ENCODE assay signal across 8 cellular contexts in the genomic region with DNA sequence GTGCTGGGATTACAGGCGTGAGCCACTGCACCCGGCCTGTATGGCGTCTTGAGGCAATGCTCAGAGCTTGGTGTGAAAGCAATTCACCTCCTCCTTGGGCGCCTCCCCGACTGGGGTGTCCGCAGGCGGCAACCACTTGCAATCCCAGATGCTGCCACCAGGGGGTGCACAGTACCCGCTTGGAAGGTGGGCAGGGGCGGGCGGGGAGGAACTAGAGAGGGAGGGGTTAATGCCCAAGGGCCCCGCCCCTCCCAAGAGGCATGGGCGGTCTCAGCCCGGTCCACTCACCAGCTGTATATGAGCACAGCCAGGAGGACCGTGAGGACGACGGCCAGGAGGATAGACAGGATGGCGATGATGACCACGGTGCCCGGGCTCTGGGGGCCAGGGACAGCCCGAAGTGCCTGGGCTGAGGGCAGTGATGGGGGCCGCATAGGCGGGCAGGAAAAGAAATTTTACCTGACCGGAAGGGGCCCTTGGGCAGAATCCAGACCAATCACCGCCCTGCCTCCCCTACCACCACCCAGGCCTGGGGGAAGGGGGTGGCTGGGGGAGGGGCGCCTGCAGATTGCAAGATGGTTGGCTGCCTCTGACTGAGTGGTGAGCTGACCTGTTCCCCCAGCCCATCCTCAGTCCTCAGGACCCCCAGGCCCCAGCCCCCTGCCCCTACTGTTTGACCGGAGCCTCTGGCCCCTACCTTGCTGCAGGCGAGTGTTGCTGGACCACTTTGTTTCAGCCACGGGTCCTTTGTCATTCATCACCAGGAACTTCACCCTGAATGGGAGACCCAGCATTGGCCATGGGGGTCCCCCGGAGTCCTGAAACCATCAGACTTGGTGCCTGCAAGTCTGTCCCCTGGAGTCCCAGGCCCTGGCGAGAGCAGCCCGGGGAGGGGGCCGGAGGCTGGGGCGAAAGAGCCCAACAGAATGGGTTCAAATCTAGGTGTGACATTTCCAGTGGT. TPM values are rescaled to one million over a fixed set of nuclear protein-coding genes. Genes with fewer than 3 reads are reported as not detected.
A peak's percentile ranks its signal among the peaks of the same experiment; 100 is the strongest.
DNase-seq lines count a peak whose midpoint lies in the region; ATAC-seq, FAIRE-seq and TF ChIP-seq lines count a peak whose summit lies in the region.
"Not testable (repeated sequence)": the region's sequence is repeated elsewhere in the genome, so short reads cannot be mapped to it uniquely, and the experiment has no call there.

No MANE protein-coding gene starts in this region.

- H2AFZ ChIP-seq in neural progenitor cell (replicated peaks), result peak overlapping the region; percentile 96

- H3K27me3 Mint-ChIP-seq in IgD-negative memory B cell; neural progenitor cell (ENCODE audit: insufficient read depth, low read depth): not testable (repeated sequence)

- not testable (repeated sequence) for H3K9me3 ChIP-seq in neural progenitor cell (ENCODE audit: low read depth)

- ATAC-seq in GM21825 (IDR thresholded peaks at IDR 0.05; ENCODE audit: unreplicated experiment), result peak; percentile 66

- not testable (repeated sequence) for H3K36me3 ChIP-seq in neural progenitor cell

- not testable (repeated sequence) for H3K4me1 ChIP-seq in neural progenitor cell

- not testable (repeated sequence) for H3K27ac ChIP-seq in neural progenitor cell

- not testable (repeated sequence) for H3F3A ChIP-seq in neural progenitor cell (ENCODE audit: low read depth)

- DNase-seq in EH (ENCODE audit: low read depth) (peak; percentile 72), T-helper 2 cell (peak; percentile 11 to 84 (median 33)), frontal cortex (ENCODE audit: low spot score in 2 of 2) (peak; percentile 5 to 69), neural progenitor cell (ENCODE audit: low spot score) (peak; percentile 74)
- DNase-seq in activated naive CD4-positive, alpha-beta T cell treated with anti-CD3 and anti-CD28 coated beads, Interleukin-2, amount 50 U/mL, for 16 hours, result peak; percentile 86
- peak; percentile 65 to 79 for DNase-seq in stimulated activated CD8-positive, alpha-beta memory T cell treated with anti-CD3 and anti-CD28 coated beads, Interleukin-7, amount 100 ng/mL, for 48 hours (ENCODE audit: extremely low read depth in 1 of 2, low read depth in 1 of 2)

- peak overlapping the region in 1 of 3 donors; percentile 43 for H3K27ac Mint-ChIP-seq in IgD-negative memory B cell
- not testable (repeated sequence) for H3K27ac Mint-ChIP-seq in neural progenitor cell

- H3K4me3 Mint-ChIP-seq in IgD-negative memory B cell, result peak overlapping the region in 3 of 4 donors; percentile 64 to 82 (median 71)
- H3K4me3 Mint-ChIP-seq in neural progenitor cell, result not testable (repeated sequence)

- FAIRE-seq in frontal cortex (lab: Jason Lieb, UNC), result not testable (repeated sequence)

- H3K4me1 Mint-ChIP-seq in IgD-negative memory B cell, neural progenitor cell: not testable (repeated sequence)

- not testable (repeated sequence) for H3K27me3 ChIP-seq in neural progenitor cell

- H3K4me3 ChIP-seq in neural progenitor cell, result peak overlapping the region; percentile 60

- TF ChIP-seq CTCF in neural progenitor cell (IDR thresholded peaks at IDR 0.05), result peak; percentile 66

- H4K20me1 ChIP-seq in neural progenitor cell (ENCODE audit: low read depth), result not testable (repeated sequence)

- H3K4me2 ChIP-seq in neural progenitor cell, result peak overlapping the region; percentile 72

- not testable (repeated sequence) for H3K36me3 Mint-ChIP-seq in IgD-negative memory B cell, neural progenitor cell

- H3K9me3 Mint-ChIP-seq in IgD-negative memory B cell, neural progenitor cell: not testable (repeated sequence)

- H3K79me2 ChIP-seq in neural progenitor cell (ENCODE audit: low read depth), result not testable (repeated sequence)

- H3K9ac ChIP-seq in neural progenitor cell, result not testable (repeated sequence)

RNA-seq across cellular contexts. Expression of a gene that starts 11.5 kb away (rescaled TPM):
- 0.10 TPM for polyA plus RNA-seq in IgD-negative memory B cell
- total RNA-seq in frontal cortex, result not detected
- not detected in 2 replicates for total RNA-seq in neural progenitor cell (ENCODE audit: low replicate concordance)

RNA-seq across cellular contexts. Expression of a gene that starts 58.3 kb away (rescaled TPM):
- 384 TPM for polyA plus RNA-seq in IgD-negative memory B cell
- total RNA-seq in frontal cortex, result 48.1 TPM
- total RNA-seq in neural progenitor cell (ENCODE audit: low replicate concordance), result 31.4 and 59.5 TPM in 2 replicates

RNA-seq across cellular contexts. Expression of a gene that starts 59.9 kb away (rescaled TPM):
- 15.1 TPM for polyA plus RNA-seq in IgD-negative memory B cell
- total RNA-seq in frontal cortex (9.0 TPM), neural progenitor cell (ENCODE audit: low replicate concordance) (6.8 and 11.7 TPM in 2 replicates)

Comparison
In these comparisons a context has a peak if more than half of its experiments do, and no peak if none do; other contexts are left out.
1. DNase-seq: peak in every context shown above with its lines; median percentile 86 in activated naive CD4-positive, alpha-beta T cell treated with anti-CD3 and anti-CD28 coated beads, Interleukin-2, amount 50 U/mL, for 16 hours; 74 in neural progenitor cell; 72 in EH; 72 in stimulated activated CD8-positive, alpha-beta memory T cell treated with anti-CD3 and anti-CD28 coated beads, Interleukin-7, amount 100 ng/mL, for 48 hours; 37 in frontal cortex; 33 in T-helper 2 cell.